Comparison of ENCODE assay signal across 14 cellular contexts in genomic region chr19:43115064-43115463, GRCh38. TPM values are rescaled to one million over a fixed set of nuclear protein-coding genes. Genes with fewer than 3 reads are reported as not detected.
"Had no signal": no experiment of that assay in that cellular context is flagged by ENCODE, and none has a peak within 500 bp of the region (broad histone marks: within the 10 kb centered on the region; RNA-seq: fewer than 3 reads in every experiment).

No MANE protein-coding gene starts in this region.

RNA-seq across cellular contexts. Expression of gene PSG2, which starts 32.6 kb away (rescaled TPM):
- total RNA-seq: stomach, subcutaneous adipose tissue, temporal lobe, testis, thoracic aorta, thyroid gland, tibial nerve, transverse colon, upper lobe of left lung, upper lobe of right lung, ureter, urinary bladder, uterus, vagina had no signal
- polyA plus RNA-seq: stomach, urinary bladder had no signal
